In genomic region chr1:61240878-61241277, GRCh38 we compare ENCODE assay signal across 20 cellular contexts.
DNase-seq lines count a peak whose midpoint lies in the region; ATAC-seq and TF ChIP-seq lines count a peak whose summit lies in the region.
"Had no signal": no experiment of that assay in that cellular context is flagged by ENCODE, and none has a peak within 500 bp of the region (broad histone marks: within the 10 kb centered on the region; RNA-seq: fewer than 3 reads in every experiment).

No MANE protein-coding gene starts in this region.

- CTCF ChIA-PET in HEK293 (lab: Yijun Ruan, JAX): interaction anchor here (0.6 to 1.1 kb wide), 2 partner anchors 10 to 1266 kb away, joined by 3 read pairs; no protein-coding TSS in a partner anchor
- CTCF ChIA-PET in activated CD4-positive, alpha-beta T cell treated with anti-CD3 and anti-CD28 coated beads for 36 hours (lab: Charles Lee): interaction anchor here (0.5 to 1.0 kb wide), 4 partner anchors 16 to 195 kb away, joined by 3 to 6 read pairs (median 4); no protein-coding TSS in a partner anchor
- CTCF ChIA-PET in activated CD4-positive, alpha-beta memory T cell treated with anti-CD3 and anti-CD28 coated beads for 36 hours (lab: Charles Lee): no interaction called here

- H3K4me3 Mint-ChIP-seq in activated CD4-positive, alpha-beta T cell treated with anti-CD3 and anti-CD28 coated beads for 36 hours: no peak overlapping the region
- H3K4me3 Mint-ChIP-seq in activated CD4-positive, alpha-beta memory T cell treated with anti-CD3 and anti-CD28 coated beads for 36 hours: no peak overlapping the region
- H3K4me3 Mint-ChIP-seq: activated CD8-positive, alpha-beta T cell treated with anti-CD3 and anti-CD28 coated beads, Interleukin-2, amount 10 ng/mL, durations not matched to agents 7 days and 5 days; activated T-helper 17 cell treated with anti-CD3 and anti-CD28 coated beads, Interleukin-2, amount 50 U/mL, for 72 hours; endodermal cell; natural killer cell; stimulated activated naive CD8-positive, alpha-beta T cell treated with anti-CD3 and anti-CD28 coated beads, Interleukin-15, amount 100 ng/mL, for 72 hours; T-helper 1 cell treated with Interleukin-12 subunit alpha and Interleukin-12 subunit beta and Interleukin-4 antibody, amounts not matched to agents 30 μg/mL and 1 μg/mL, for 36 hours had no signal

- in situ Hi-C loops in gastrocnemius medialis (cut with MboI; ENCODE audit: low sequenced_read_pairs in 4 of 4): loop anchor here in 1 of 4 donors (25.0 kb wide), 1 partner anchor 179 kb away; no protein-coding TSS in a partner anchor

- H3K9me3 ChIP-seq in HEK293 (ENCODE audit: control insufficient read depth, insufficient read depth, low read depth, low read length) (no peaks in the 10 kb centered on the region), ascending aorta (no peaks in the 10 kb centered on the region), gastrocnemius medialis (no peaks in the 10 kb centered on the region)

- no peak overlapping the region for H3K4me3 ChIP-seq in HEK293 (ENCODE audit: low read depth, low read length)
- H3K4me3 ChIP-seq in ascending aorta: peak overlapping the region; percentile 13 to 44
- H3K4me3 ChIP-seq in gastrocnemius medialis: peak overlapping the region in 3 of 4 donors; percentile 43 to 54 (median 47)

- POLR2A ChIA-PET in HEK293 (lab: Yijun Ruan, JAX): interaction anchor here (0.6 kb wide), 1 partner anchor 101 kb away, joined by 5 read pairs; no protein-coding TSS in a partner anchor
- POLR2A ChIA-PET in activated CD4-positive, alpha-beta T cell treated with anti-CD3 and anti-CD28 coated beads for 36 hours (lab: Charles Lee): no interaction called here
- POLR2A ChIA-PET in activated CD4-positive, alpha-beta memory T cell treated with anti-CD3 and anti-CD28 coated beads for 36 hours (lab: Charles Lee): no interaction called here

- intact Hi-C loops in ascending aorta (cut with DNase I): loop anchor here (5.0 kb wide), 1 partner anchor 36 kb away; no protein-coding TSS in a partner anchor
- intact Hi-C loops in left colon (cut with DNase I, micrococcal nuclease): no loop called here
- intact Hi-C loops in gastrocnemius medialis (cut with DNase I; ENCODE audit: low total_unique reads): loop anchor here (2.0 to 10.0 kb wide), 6 partner anchors 59 to 204 kb away; no protein-coding TSS in a partner anchor
- intact Hi-C loops in activated CD4-positive, alpha-beta T cell treated with anti-CD3 and anti-CD28 coated beads for 36 hours (cut with DNase I, micrococcal nuclease): no loop called here
- intact Hi-C loops in activated CD4-positive, alpha-beta memory T cell treated with anti-CD3 and anti-CD28 coated beads for 36 hours (cut with micrococcal nuclease): no loop called here

- H3K27me3 ChIP-seq in ascending aorta: no peaks in the 10 kb centered on the region
- no peaks in the 10 kb centered on the region for H3K27me3 ChIP-seq in gastrocnemius medialis

- no peaks in the 10 kb centered on the region for H3K36me3 Mint-ChIP-seq in activated CD4-positive, alpha-beta T cell treated with anti-CD3 and anti-CD28 coated beads for 36 hours (ENCODE audit: low read depth)
- H3K36me3 Mint-ChIP-seq in activated CD4-positive, alpha-beta memory T cell treated with anti-CD3 and anti-CD28 coated beads for 36 hours: no peaks in the 10 kb centered on the region
- H3K36me3 Mint-ChIP-seq: natural killer cell had no signal

- H3K36me3 ChIP-seq in HEK293 (ENCODE audit: control insufficient read depth in 2 of 2, insufficient read depth in 1 of 2, low read length in 2 of 2) (no peaks in the 10 kb centered on the region), ascending aorta (no peaks in the 10 kb centered on the region), gastrocnemius medialis (no peaks in the 10 kb centered on the region)
- H3K36me3 ChIP-seq: WERI-Rb-1 had no signal

- H3K4me1 ChIP-seq in HEK293 (ENCODE audit: control insufficient read depth, insufficient read depth, low read length): peaks cover 28% of the 10 kb centered on the region
- H3K4me1 ChIP-seq in ascending aorta: peaks cover 4 to 24% of the 10 kb centered on the region in 2 donors
- H3K4me1 ChIP-seq in gastrocnemius medialis: peaks cover 61 to 65% of the 10 kb centered on the region in 2 donors

- DNase-seq in ascending aorta (ENCODE audit: low spot score in 2 of 2) (no peak), left colon (no peak), gastrocnemius medialis (no peak)
- DNase-seq in activated CD8-positive, alpha-beta memory T cell treated with anti-CD3 and anti-CD28 coated beads, Interleukin-2, amount 50 U/mL, for 48 hours: no peak
- no peak for DNase-seq in activated CD4-positive, alpha-beta T cell treated with anti-CD3 and anti-CD28 coated beads for 36 hours
- DNase-seq in activated CD4-positive, alpha-beta memory T cell treated with anti-CD3 and anti-CD28 coated beads for 36 hours: no peak
- DNase-seq: activated CD8-positive, alpha-beta T cell treated with anti-CD3 and anti-CD28 coated beads, Interleukin-2, amount 10 ng/mL, durations not matched to agents 7 days and 5 days; cerebellar nuclear complex; endodermal cell; natural killer cell; NCI-H187 treated with DMSO at 0.1 percent for 48 hours; NCI-H510A; SIG-M5; stimulated activated naive CD8-positive, alpha-beta T cell treated with anti-CD3 and anti-CD28 coated beads, Interleukin-15, amount 100 ng/mL, for 72 hours; WERI-Rb-1 had no signal

- H3K27ac Mint-ChIP-seq in activated CD4-positive, alpha-beta T cell treated with anti-CD3 and anti-CD28 coated beads for 36 hours: no peak overlapping the region
- H3K27ac Mint-ChIP-seq in activated CD4-positive, alpha-beta memory T cell treated with anti-CD3 and anti-CD28 coated beads for 36 hours: no peak overlapping the region
- H3K27ac Mint-ChIP-seq: activated CD8-positive, alpha-beta T cell treated with anti-CD3 and anti-CD28 coated beads, Interleukin-2, amount 10 ng/mL, durations not matched to agents 7 days and 5 days; activated T-helper 17 cell treated with anti-CD3 and anti-CD28 coated beads, Interleukin-2, amount 50 U/mL, for 72 hours; endodermal cell; natural killer cell; stimulated activated naive CD8-positive, alpha-beta T cell treated with anti-CD3 and anti-CD28 coated beads, Interleukin-15, amount 100 ng/mL, for 72 hours; T-helper 1 cell treated with Interleukin-12 subunit alpha and Interleukin-12 subunit beta and Interleukin-4 antibody, amounts not matched to agents 30 μg/mL and 1 μg/mL, for 36 hours had no signal

- ATAC-seq in left colon (peak; percentile 14), gastrocnemius medialis (no peak), GM19467 (IDR thresholded peaks at IDR 0.05; ENCODE audit: unreplicated experiment) (no peak)
- ATAC-seq in activated CD4-positive, alpha-beta T cell treated with anti-CD3 and anti-CD28 coated beads for 36 hours: no peak
- ATAC-seq: activated CD8-positive, alpha-beta T cell treated with anti-CD3 and anti-CD28 coated beads, Interleukin-2, amount 10 ng/mL, durations not matched to agents 7 days and 5 days; HepG2; natural killer cell; stimulated activated naive CD8-positive, alpha-beta T cell treated with anti-CD3 and anti-CD28 coated beads, Interleukin-15, amount 100 ng/mL, for 72 hours had no signal

- no peaks in the 10 kb centered on the region for H3K4me1 Mint-ChIP-seq in activated CD4-positive, alpha-beta T cell treated with anti-CD3 and anti-CD28 coated beads for 36 hours
- no peaks in the 10 kb centered on the region for H3K4me1 Mint-ChIP-seq in activated CD4-positive, alpha-beta memory T cell treated with anti-CD3 and anti-CD28 coated beads for 36 hours (ENCODE audit: low read depth)
- H3K4me1 Mint-ChIP-seq: activated T-helper 17 cell treated with anti-CD3 and anti-CD28 coated beads, Interleukin-2, amount 50 U/mL, for 72 hours; natural killer cell had no signal

- H3K27ac ChIP-seq in HEK293 (ENCODE audit: extremely low read depth, low read depth, low read length) (no peak overlapping the region), ascending aorta (peak overlapping the region; percentile 68 to 76), gastrocnemius medialis (peak overlapping the region; percentile 83 to 89 (median 86))
- H3K27ac ChIP-seq: WERI-Rb-1 had no signal

- TF ChIP-seq POLR2A in gastrocnemius medialis (IDR thresholded peaks at IDR 0.05): no peak

- TF ChIP-seq CTCF in HEK293 (tag by site-specific recombination; IDR thresholded peaks at IDR 0.05) (no peak), ascending aorta (IDR thresholded peaks at IDR 0.05) (no peak), gastrocnemius medialis (IDR thresholded peaks at IDR 0.05 in 4 of 5, conservative IDR thresholded peaks at IDR 0.05 in 1 of 5) (no peak)

- no peaks in the 10 kb centered on the region for H3K9me3 Mint-ChIP-seq in activated CD4-positive, alpha-beta T cell treated with anti-CD3 and anti-CD28 coated beads for 36 hours (ENCODE audit: low read depth)
- no peaks in the 10 kb centered on the region for H3K9me3 Mint-ChIP-seq in activated CD4-positive, alpha-beta memory T cell treated with anti-CD3 and anti-CD28 coated beads for 36 hours
- H3K9me3 Mint-ChIP-seq: activated T-helper 17 cell treated with anti-CD3 and anti-CD28 coated beads, Interleukin-2, amount 50 U/mL, for 72 hours; natural killer cell; stimulated activated naive CD8-positive, alpha-beta T cell treated with anti-CD3 and anti-CD28 coated beads, Interleukin-15, amount 100 ng/mL, for 72 hours; T-helper 1 cell treated with Interleukin-12 subunit alpha and Interleukin-12 subunit beta and Interleukin-4 antibody, amounts not matched to agents 30 μg/mL and 1 μg/mL, for 36 hours had no signal

- H3K27me3 Mint-ChIP-seq in activated CD4-positive, alpha-beta T cell treated with anti-CD3 and anti-CD28 coated beads for 36 hours: peaks cover 3% of the 10 kb centered on the region
- no peaks in the 10 kb centered on the region for H3K27me3 Mint-ChIP-seq in activated CD4-positive, alpha-beta memory T cell treated with anti-CD3 and anti-CD28 coated beads for 36 hours
- H3K27me3 Mint-ChIP-seq: activated T-helper 17 cell treated with anti-CD3 and anti-CD28 coated beads, Interleukin-2, amount 50 U/mL, for 72 hours; stimulated activated naive CD8-positive, alpha-beta T cell treated with anti-CD3 and anti-CD28 coated beads, Interleukin-15, amount 100 ng/mL, for 72 hours had no signal

TF ChIP-seq in HEK293, 187 proteins besides CTCF, POLR2A, EP300 and RAD21 (continues in another document):
- TF ChIP-seq ZNF37A (tag by site-specific recombination; IDR thresholded peaks at IDR 0.05): no peak
- no peak for TF ChIP-seq ZSCAN18 (tag by site-specific recombination; IDR thresholded peaks at IDR 0.05)

Comparison
In these comparisons a context has a peak if more than half of its experiments do, and no peak if none do; other contexts are left out.
1. intact Hi-C loops: an anchor here in ascending aorta (5.0 kb wide) and gastrocnemius medialis (2.0 to 10.0 kb wide); none called in left colon, activated CD4-positive, alpha-beta T cell treated with anti-CD3 and anti-CD28 coated beads for 36 hours and activated CD4-positive, alpha-beta memory T cell treated with anti-CD3 and anti-CD28 coated beads for 36 hours.